ENCODE assay signal across 16 cellular contexts in the genomic region with DNA sequence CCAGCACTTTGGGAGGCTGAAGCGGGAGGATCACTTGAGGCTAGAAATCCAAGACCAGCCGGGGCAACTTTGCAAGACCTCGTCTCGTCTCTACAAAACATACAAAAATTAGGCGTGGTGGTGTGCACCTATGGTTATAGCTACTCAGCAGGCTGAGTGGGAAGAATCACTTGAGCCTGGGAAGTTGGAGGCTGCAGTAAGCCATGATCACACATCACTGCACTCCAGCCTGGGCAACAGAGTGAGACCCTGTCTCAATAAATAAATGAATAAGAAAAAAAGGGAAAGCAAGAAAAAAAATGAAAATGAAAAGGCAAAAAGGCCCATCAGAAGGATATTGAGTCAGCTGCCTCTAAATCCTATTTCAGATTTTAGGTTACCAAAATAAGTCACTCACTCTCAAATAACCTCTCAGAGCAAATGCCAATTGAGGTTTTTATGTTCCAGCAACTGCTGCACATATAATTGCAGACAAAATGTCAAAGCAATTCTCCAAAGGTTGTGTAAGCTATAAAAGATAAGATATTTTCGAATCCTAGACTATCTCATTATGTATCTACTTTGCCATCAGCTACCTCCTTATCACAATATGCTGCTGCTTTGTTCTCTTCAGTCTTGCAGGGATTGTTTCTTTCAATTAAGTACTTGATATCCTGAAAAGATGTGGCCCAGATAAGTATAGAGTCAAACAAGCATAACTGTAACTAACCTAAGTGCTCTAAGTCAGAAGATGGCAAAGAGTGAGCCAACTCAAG.
DNase-seq lines count a peak whose midpoint lies in the region; ATAC-seq and TF ChIP-seq lines count a peak whose summit lies in the region.
"Had no signal": no experiment of that assay in that cellular context is flagged by ENCODE, and none has a peak within 500 bp of the region (broad histone marks: within the 10 kb centered on the region; RNA-seq: fewer than 3 reads in every experiment).

No MANE protein-coding gene starts in this region.

- no peaks in the 10 kb centered on the region for H3K27me3 ChIP-seq in SU-DHL-6 (ENCODE audit: low read length)
- H3K27me3 ChIP-seq: suprapubic skin had no signal

- H3K27me3 Mint-ChIP-seq in activated T-cell treated with anti-CD3 and anti-CD28 coated beads, Interleukin-2, amount 50 U/mL, for 24 hours, result no peaks in the 10 kb centered on the region
- H3K27me3 Mint-ChIP-seq in effector memory CD8-positive, alpha-beta T cell, result no peaks in the 10 kb centered on the region

- no peak overlapping the region for H2AFZ ChIP-seq in SU-DHL-6 (ENCODE audit: low read depth, low read length, severe bottlenecking)
- H2AFZ ChIP-seq: GM23338, PC-9 had no signal

- peak overlapping the region; percentile 4 for H3K4me2 ChIP-seq in SU-DHL-6 (ENCODE audit: low read depth, low read length, poor library complexity, severe bottlenecking)
- H3K4me2 ChIP-seq: GM23338, PC-9 had no signal

- no peaks in the 10 kb centered on the region for H3K9me3 ChIP-seq in SU-DHL-6 (ENCODE audit: insufficient read depth, low read length)
- H3K9me3 ChIP-seq: suprapubic skin had no signal

- H3K4me3 ChIP-seq in SU-DHL-6 (ENCODE audit: insufficient read depth, low read length, poor library complexity, severe bottlenecking), result no peak overlapping the region
- H3K4me3 ChIP-seq: GM23338, PC-9, suprapubic skin had no signal

- TF ChIP-seq CTCF in SU-DHL-6 (IDR thresholded peaks at IDR 0.05; ENCODE audit: insufficient read depth, low read length, poor library complexity, severe bottlenecking), result no peak

- H3K4me3 Mint-ChIP-seq in activated T-cell treated with anti-CD3 and anti-CD28 coated beads, Interleukin-2, amount 50 U/mL, for 24 hours, result peak overlapping the region; percentile 3
- H3K4me3 Mint-ChIP-seq in effector memory CD8-positive, alpha-beta T cell, result peak overlapping the region; percentile 33 to 40
- no peak overlapping the region for H3K4me3 Mint-ChIP-seq in stimulated activated effector memory CD8-positive, alpha-beta T cell treated with anti-CD3 and anti-CD28 coated beads, Interleukin-12 subunit alpha, Interleukin-12 subunit beta, amount 100 ng/mL, for 72 hours
- H3K4me3 Mint-ChIP-seq: GM23338 had no signal

- no peak overlapping the region for H3K27ac ChIP-seq in SU-DHL-6 (ENCODE audit: low read depth, low read length)
- H3K27ac ChIP-seq: PC-9, suprapubic skin had no signal

- no peaks in the 10 kb centered on the region for H3K9me3 Mint-ChIP-seq in activated T-cell treated with anti-CD3 and anti-CD28 coated beads, Interleukin-2, amount 50 U/mL, for 24 hours
- no peaks in the 10 kb centered on the region for H3K9me3 Mint-ChIP-seq in effector memory CD8-positive, alpha-beta T cell
- H3K9me3 Mint-ChIP-seq in stimulated activated effector memory CD8-positive, alpha-beta T cell treated with anti-CD3 and anti-CD28 coated beads, Interleukin-12 subunit alpha, Interleukin-12 subunit beta, amount 100 ng/mL, for 72 hours, result no peaks in the 10 kb centered on the region
- H3K9me3 Mint-ChIP-seq: GM23338 had no signal

- peak overlapping the region; percentile 74 for H3K27ac Mint-ChIP-seq in activated T-cell treated with anti-CD3 and anti-CD28 coated beads, Interleukin-2, amount 50 U/mL, for 24 hours
- peak overlapping the region; percentile 21 to 49 for H3K27ac Mint-ChIP-seq in effector memory CD8-positive, alpha-beta T cell
- peak overlapping the region; percentile 58 for H3K27ac Mint-ChIP-seq in stimulated activated effector memory CD8-positive, alpha-beta T cell treated with anti-CD3 and anti-CD28 coated beads, Interleukin-12 subunit alpha, Interleukin-12 subunit beta, amount 100 ng/mL, for 72 hours
- H3K27ac Mint-ChIP-seq: GM23338 had no signal

- H3K79me2 ChIP-seq in SU-DHL-6 (ENCODE audit: insufficient read depth, low read length), result peaks cover 93% of the 10 kb centered on the region

- peaks cover 53% of the 10 kb centered on the region for H3K4me1 Mint-ChIP-seq in activated T-cell treated with anti-CD3 and anti-CD28 coated beads, Interleukin-2, amount 50 U/mL, for 24 hours (ENCODE audit: low read depth)
- H3K4me1 Mint-ChIP-seq in effector memory CD8-positive, alpha-beta T cell (ENCODE audit: low read depth in 2 of 2), result peaks cover 35 to 58% of the 10 kb centered on the region in 2 donors
- H3K4me1 Mint-ChIP-seq in stimulated activated effector memory CD8-positive, alpha-beta T cell treated with anti-CD3 and anti-CD28 coated beads, Interleukin-12 subunit alpha, Interleukin-12 subunit beta, amount 100 ng/mL, for 72 hours, result peaks cover 58% of the 10 kb centered on the region

- DNase-seq in activated T-cell treated with anti-CD3 and anti-CD28 coated beads, Interleukin-2, amount 50 U/mL, for 24 hours, result no peak
- DNase-seq in activated T-cell treated with anti-CD3 and anti-CD28 coated beads for 4 hours (no peak), amniotic stem cell (lab: John Stamatoyannopoulos, UW) (no peak), MV-4-11 (lab: John Stamatoyannopoulos, UW) (no peak)
- no peak for DNase-seq in effector memory CD8-positive, alpha-beta T cell
- no peak for DNase-seq in stimulated activated effector memory CD8-positive, alpha-beta T cell treated with anti-CD3 and anti-CD28 coated beads, Interleukin-12 subunit alpha, Interleukin-12 subunit beta, amount 100 ng/mL, for 72 hours (ENCODE audit: low spot score in 2 of 2)
- DNase-seq: activated gamma-delta T cell treated with Interleukin-2 at 50 U/mL for 16 hours, left colon, NCI-H2029 treated with DMSO at 0.1 percent for 48 hours, NCI-H526, PC-9, SW 1271 had no signal

- no peak for ATAC-seq in effector memory CD8-positive, alpha-beta T cell (replicated peaks)
- no peak for ATAC-seq in stimulated activated effector memory CD8-positive, alpha-beta T cell treated with anti-CD3 and anti-CD28 coated beads, Interleukin-12 subunit alpha, Interleukin-12 subunit beta, amount 100 ng/mL, for 72 hours
- ATAC-seq in GM18867 (IDR thresholded peaks at IDR 0.05; ENCODE audit: unreplicated experiment), result no peak
- ATAC-seq: GM23338, left colon had no signal

- peaks cover 5% of the 10 kb centered on the region for H3F3A ChIP-seq in SU-DHL-6 (ENCODE audit: insufficient read depth)

- no peak overlapping the region for H3K9ac ChIP-seq in SU-DHL-6 (ENCODE audit: low read length)

- peaks cover 86% of the 10 kb centered on the region for H3K36me3 Mint-ChIP-seq in activated T-cell treated with anti-CD3 and anti-CD28 coated beads, Interleukin-2, amount 50 U/mL, for 24 hours (ENCODE audit: low read depth)
- H3K36me3 Mint-ChIP-seq in effector memory CD8-positive, alpha-beta T cell (ENCODE audit: insufficient read depth), result peaks cover 75% of the 10 kb centered on the region
- peaks cover 97% of the 10 kb centered on the region for H3K36me3 Mint-ChIP-seq in stimulated activated effector memory CD8-positive, alpha-beta T cell treated with anti-CD3 and anti-CD28 coated beads, Interleukin-12 subunit alpha, Interleukin-12 subunit beta, amount 100 ng/mL, for 72 hours

- peaks cover 37% of the 10 kb centered on the region for H4K20me1 ChIP-seq in SU-DHL-6 (ENCODE audit: low read depth, low read length)

- H3K9me2 ChIP-seq in SU-DHL-6 (replicated peaks; ENCODE audit: insufficient read depth, low read length), result no peaks in the 10 kb centered on the region

- H3K36me3 ChIP-seq in SU-DHL-6 (ENCODE audit: low read length), result peaks cover 52% of the 10 kb centered on the region
